In the genomic region with DNA sequence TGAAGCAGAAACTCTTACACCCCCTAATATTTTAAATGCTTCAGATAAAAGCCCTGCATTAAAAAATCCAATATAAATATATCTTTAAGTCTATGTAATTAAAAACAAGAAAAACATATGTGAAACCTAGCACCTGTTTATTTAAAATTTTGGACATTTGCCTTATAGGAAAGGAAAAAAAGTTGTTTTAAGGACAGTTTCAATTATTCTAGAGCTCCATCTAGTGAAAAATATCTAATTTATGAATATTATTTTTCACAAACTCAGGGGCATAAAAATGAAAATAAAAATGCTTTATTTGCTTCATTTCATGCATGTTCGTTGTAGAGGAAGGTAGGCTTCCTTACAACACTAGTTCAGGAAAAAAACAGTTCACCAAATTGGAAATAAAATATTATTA, we compare ENCODE assay signal across 20 cellular contexts. TPM values are rescaled to one million over a fixed set of nuclear protein-coding genes. Genes with fewer than 3 reads are reported as not detected.
DNase-seq lines count a peak whose midpoint lies in the region; ATAC-seq and TF ChIP-seq lines count a peak whose summit lies in the region.
"Had no signal": no experiment of that assay in that cellular context is flagged by ENCODE, and none has a peak within 500 bp of the region (broad histone marks: within the 10 kb centered on the region; RNA-seq: fewer than 3 reads in every experiment).

No MANE protein-coding gene starts in this region.

- H3K9me3 ChIP-seq in left ventricle myocardium inferior (replicated peaks) (no peaks in the 10 kb centered on the region), uterus (no peaks in the 10 kb centered on the region)

- intact Hi-C loops in left ventricle myocardium inferior (cut with micrococcal nuclease), result loop anchor here (10.0 kb wide), 1 partner anchor 345 kb away; no protein-coding TSS in a partner anchor
- intact Hi-C loops in left cardiac atrium (cut with DNase I), result loop anchor here (10.0 kb wide), 2 partner anchors 265 to 345 kb away; a partner anchor contains a TSS
- intact Hi-C loops in uterus (cut with DNase I; ENCODE audit: low total_unique reads), result no loop called here

- H3K4me1 ChIP-seq in left ventricle myocardium inferior, result peaks cover 13% of the 10 kb centered on the region
- no peaks in the 10 kb centered on the region for H3K4me1 ChIP-seq in uterus

- TF ChIP-seq POLR2A in uterus (IDR thresholded peaks at IDR 0.05), result no peak

- no peak overlapping the region for H3K4me3 ChIP-seq in left ventricle myocardium inferior
- no peak overlapping the region for H3K4me3 ChIP-seq in fibroblast of mammary gland (ENCODE audit: control insufficient read depth, low read depth, low read length)
- H3K4me3 ChIP-seq in uterus, result no peak overlapping the region

- no peak for ATAC-seq in left cardiac atrium
- no peak for ATAC-seq in GM19463 (IDR thresholded peaks at IDR 0.05; ENCODE audit: unreplicated experiment)

- H3K36me3 ChIP-seq in left ventricle myocardium inferior (no peaks in the 10 kb centered on the region), uterus (no peaks in the 10 kb centered on the region)

- H3K27ac ChIP-seq in left ventricle myocardium inferior (replicated peaks), result no peak overlapping the region
- H3K27ac ChIP-seq in uterus, result no peak overlapping the region
- H3K27ac ChIP-seq: epithelial cell of prostate had no signal

- TF ChIP-seq CTCF in left ventricle myocardium inferior (IDR thresholded peaks at IDR 0.05; ENCODE audit: borderline replicate concordance) (peak; percentile 33), fibroblast of mammary gland (conservative IDR thresholded peaks at IDR 0.05; ENCODE audit: control insufficient read depth, insufficient read depth, low read depth, low read length) (peak; percentile 20), uterus (IDR thresholded peaks at IDR 0.05) (peak; percentile 17 to 45 (median 28))

- DNase-seq in left ventricle myocardium inferior (no peak), left cardiac atrium (no peak), RKO (ENCODE audit: low spot score) (peak; percentile 32), fibroblast of mammary gland (ENCODE audit: low read depth) (no peak), uterus (no peak), hypothalamus (lab: John Stamatoyannopoulos, UW) (no peak)
- DNase-seq in activated naive CD4-positive, alpha-beta T cell treated with Interleukin-2 at 50 U/mL for 16 hours, result no peak
- DNase-seq: activated CD4-positive, alpha-beta T cell treated with anti-CD3 and anti-CD28 coated beads, Interleukin-2, amount 50 U/mL, for 48 hours; activated effector memory CD4-positive, alpha-beta T cell treated with Interleukin-2 at 50 U/mL for 16 hours; H7; midbrain; NCI-H1417 treated with DMSO at 0.1 percent for 48 hours; NCI-H510A; stimulated activated CD4-positive, alpha-beta T cell treated with anti-CD3 and anti-CD28 coated beads, Interleukin-2, amount 100 ng/mL, for 24 hours; T1000 had no signal

- no peaks in the 10 kb centered on the region for H3K27me3 ChIP-seq in left ventricle myocardium inferior (ENCODE audit: low read depth)
- H3K27me3 ChIP-seq in uterus, result no peaks in the 10 kb centered on the region

RNA-seq across cellular contexts. Expression of a gene that starts 26.1 kb away (rescaled TPM):
- not detected for total RNA-seq in left ventricle myocardium inferior
- total RNA-seq in left cardiac atrium, result not detected
- 1 to 10 TPM in 2 of 4 donors, under 1 TPM in 1, not detected in 1; 0.73 to 10.0 (median 2.3) TPM for total RNA-seq in uterus
- total RNA-seq: cardiac septum, H7, Right ventricle myocardium inferior had no signal

RNA-seq across cellular contexts. Expression of a gene that starts 26.5 kb away (rescaled TPM):
- total RNA-seq in left ventricle myocardium inferior (5.3 TPM), left cardiac atrium (1 to 10 TPM; 2.6 to 4.4 TPM), uterus (10 to 100 TPM in 1 of 4 donors, 1 to 10 TPM in 3; 1.3 to 17.2 (median 5.1) TPM)

RNA-seq across cellular contexts. Expression of a gene that starts 37.5 kb away (rescaled TPM):
- total RNA-seq in left ventricle myocardium inferior (1.5 TPM), left cardiac atrium (1 to 10 TPM; 6.3 to 6.6 TPM), uterus (10 to 100 TPM in 2 of 4 donors, 1 to 10 TPM in 2; 1.3 to 38.7 (median 20.3) TPM)
- total RNA-seq: HT1080 had no signal
